8 cellular contexts compared by ENCODE assay signal in the genomic region with DNA sequence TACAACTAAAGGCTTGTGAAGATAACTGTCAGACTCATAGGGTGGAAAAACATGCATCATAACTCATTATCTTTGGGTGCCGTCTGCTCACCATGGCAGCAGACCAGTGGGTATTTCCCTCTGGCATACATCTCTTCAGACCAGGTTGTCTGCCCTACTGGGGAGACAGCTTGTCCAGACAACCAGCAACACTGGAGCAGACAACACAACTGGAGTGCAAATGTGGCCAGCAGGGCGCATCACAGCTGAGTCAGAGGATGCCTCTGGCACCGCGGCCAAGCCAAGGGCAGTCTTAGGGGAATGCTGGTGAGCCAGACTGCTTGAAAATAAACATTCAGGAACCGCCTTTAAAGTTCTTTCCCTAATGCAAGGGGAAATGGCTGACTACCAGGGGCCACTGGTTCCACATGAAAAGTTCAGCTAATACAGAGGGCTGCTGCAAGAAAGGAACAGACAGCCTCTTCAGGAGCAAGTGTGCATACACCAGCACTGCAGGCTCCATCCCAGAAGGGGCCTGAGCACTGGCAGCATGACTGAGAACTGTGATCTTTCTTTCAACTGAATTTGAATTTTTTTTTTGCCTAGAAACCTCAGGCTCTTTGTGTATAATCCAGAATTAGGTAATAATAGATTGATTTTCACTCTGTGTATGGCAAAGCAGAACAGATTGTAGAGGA.
DNase-seq lines count a peak whose midpoint lies in the region; ATAC-seq, FAIRE-seq and TF ChIP-seq lines count a peak whose summit lies in the region.

No MANE protein-coding gene starts in this region.

- peaks cover 64% of the 10 kb centered on the region for H3K4me1 Mint-ChIP-seq in HFFc6 (ENCODE audit: low read depth)

- ATAC-seq in A549 = peak; percentile 92 to 95
- no peak for ATAC-seq in GM19023 (IDR thresholded peaks at IDR 0.05; ENCODE audit: unreplicated experiment)

- CTCF ChIA-PET in A549 (lab: Yijun Ruan, JAX) = interaction anchor here (0.9 to 7.5 kb wide), 7 partner anchors 10 to 149 kb away, joined by 3 to 60 read pairs (median 4); no protein-coding TSS in a partner anchor

- TF ChIP-seq CTCF in A549 (IDR thresholded peaks at IDR 0.05) = 0 out of 3 replicates have a peak, but pooled peaks have one; percentile 4
- peak; percentile 73 for TF ChIP-seq CTCF in HFFc6 (IDR thresholded peaks at IDR 0.05)
- TF ChIP-seq CTCF in cardiac fibroblast (IDR thresholded peaks at IDR 0.05; ENCODE audit: low read depth, low read length) = peak; percentile 31
- TF ChIP-seq CTCF in lower leg skin (IDR thresholded peaks at IDR 0.05) = no peak
- no peak for TF ChIP-seq CTCF in spleen (IDR thresholded peaks at IDR 0.05 in 8 of 11, conservative IDR thresholded peaks at IDR 0.05 in 3 of 11)

- DNase-seq in A549 (ENCODE audit: low read depth in 1 of 2, low spot score in 1 of 2) (peak in 1 of 2 experiments; percentile 52), HFFc6 (peak; percentile 95), cardiac fibroblast (ENCODE audit: low read depth in 2 of 2) (peak; percentile 89 to 97), lower leg skin (ENCODE audit: low spot score in 2 of 2) (peak; percentile 59 to 93), spleen (no peak), AML-193 (lab: John Stamatoyannopoulos, UW) (no peak)
- DNase-seq in effector memory CD4-positive, alpha-beta T cell = no peak

- H3K36me3 ChIP-seq in spleen = peaks cover 0 to 6% (median 0%) of the 10 kb centered on the region in 6 donors
- H3K36me3 ChIP-seq in effector memory CD4-positive, alpha-beta T cell (ENCODE audit: control insufficient read depth, insufficient read depth, low read length) = no peaks in the 10 kb centered on the region

- TF ChIP-seq RAD21 in A549 (conservative IDR thresholded peaks at IDR 0.05 in 1 of 2, IDR thresholded peaks at IDR 0.05 in 1 of 2) = no peak

- no peaks in the 10 kb centered on the region for H3K9me3 Mint-ChIP-seq in HFFc6

- H3K27me3 Mint-ChIP-seq in HFFc6 (ENCODE audit: insufficient read depth) = no peaks in the 10 kb centered on the region

- peak overlapping the region; percentile 25; the same call in 1 of the 3 replicates for H3K4me2 ChIP-seq in A549

- peak overlapping the region; percentile 29; the same call in 1 of the 2 replicates for H3K4me3 Mint-ChIP-seq in HFFc6

- intact Hi-C loops in lower leg skin (cut with DNase I; ENCODE audit: low total_unique reads) (no loop called here), spleen (cut with DNase I; ENCODE audit: low total_unique reads) (no loop called here)

- no peaks in the 10 kb centered on the region for H3K9me3 ChIP-seq in A549
- H3K9me3 ChIP-seq in spleen = no peaks in the 10 kb centered on the region
- H3K9me3 ChIP-seq in effector memory CD4-positive, alpha-beta T cell (ENCODE audit: control insufficient read depth, low read length) = no peaks in the 10 kb centered on the region

- no peak overlapping the region for H3K4me3 ChIP-seq in A549
- no peak overlapping the region for H3K4me3 ChIP-seq in cardiac fibroblast (replicated peaks in 1 of 2; ENCODE audit: low read depth in 2 of 2, low read length in 2 of 2)
- no peak overlapping the region for H3K4me3 ChIP-seq in lower leg skin (ENCODE audit: low read depth, poor library complexity, severe bottlenecking)
- no peak overlapping the region for H3K4me3 ChIP-seq in spleen
- no peak overlapping the region for H3K4me3 ChIP-seq in effector memory CD4-positive, alpha-beta T cell (ENCODE audit: insufficient read depth, low read depth, low read length, poor library complexity, severe bottlenecking)

- H3K4me1 ChIP-seq in A549 = no peaks in the 10 kb centered on the region
- H3K4me1 ChIP-seq in spleen = no peaks in the 10 kb centered on the region
- no peaks in the 10 kb centered on the region for H3K4me1 ChIP-seq in effector memory CD4-positive, alpha-beta T cell (ENCODE audit: control insufficient read depth, insufficient read depth, low read length, poor library complexity, severe bottlenecking)

- 3% methylated on average over 5 of the region's 5 CpGs for WGBS in A549 (ENCODE audit: missing lambda C conversion rate)
- 29 to 43% methylated on average over 5 of the region's 5 CpGs for WGBS in lower leg skin, 2 donors
- 78 to 86% (median 80%) methylated on average over 5 of the region's 5 CpGs for WGBS in spleen, 5 donors

- POLR2A ChIA-PET in A549 (lab: Yijun Ruan, JAX) = no interaction called here

- H3K27me3 ChIP-seq in spleen (replicated peaks in 1 of 7) = no peaks in the 10 kb centered on the region
- no peaks in the 10 kb centered on the region for H3K27me3 ChIP-seq in effector memory CD4-positive, alpha-beta T cell (replicated peaks; ENCODE audit: control insufficient read depth, insufficient read depth, low read length, poor library complexity, severe bottlenecking)

- peaks cover 4% of the 10 kb centered on the region; the same call in 1 of the 2 replicates for H3K36me3 Mint-ChIP-seq in HFFc6 (ENCODE audit: low read depth)

- peak overlapping the region; percentile 75 for H3K27ac Mint-ChIP-seq in HFFc6

- FAIRE-seq in A549 (lab: Jason Lieb, UNC) = no peak

- no peak for TF ChIP-seq EP300 in A549 (IDR thresholded peaks at IDR 0.05)

- no peak for TF ChIP-seq POLR2A in A549 (IDR thresholded peaks at IDR 0.05; ENCODE audit: low read length)
- no peak for TF ChIP-seq POLR2A in lower leg skin (IDR thresholded peaks at IDR 0.05)
- no peak for TF ChIP-seq POLR2A in spleen (IDR thresholded peaks at IDR 0.05)

- H3K27ac ChIP-seq in A549 (peak overlapping the region in 1 of 2 experiments; percentile 39; a peak in 2 of 6 replicates), spleen (no peak overlapping the region)
- no peak overlapping the region for H3K27ac ChIP-seq in effector memory CD4-positive, alpha-beta T cell (ENCODE audit: insufficient read depth, low read length, poor library complexity, severe bottlenecking)

TF ChIP-seq in A549, 52 proteins besides CTCF, POLR2A, EP300 and RAD21:
- TF ChIP-seq KDM5A (IDR thresholded peaks at IDR 0.05) (no peak), BCL3 (IDR thresholded peaks at IDR 0.05) (no peak), ELK1 (IDR thresholded peaks at IDR 0.05; ENCODE audit: low read depth, low read length) (no peak), RCOR1 (IDR thresholded peaks at IDR 0.05; ENCODE audit: low read depth, low read length) (no peak), SREBF2 (IDR thresholded peaks at IDR 0.05) (no peak), SMC3 (IDR thresholded peaks at IDR 0.05) (no peak), NFE2L2 (conservative IDR thresholded peaks at IDR 0.05; ENCODE audit: low read length) (no peak), HES2 (IDR thresholded peaks at IDR 0.05) (no peak), ATOH8 (CRISPR knock-in tag; IDR thresholded peaks at IDR 0.05; ENCODE audit: low read depth) (no peak), GATA3 (IDR thresholded peaks at IDR 0.05; ENCODE audit: borderline replicate concordance) (0 out of 2 replicates have a peak, but pooled peaks have one; percentile 17), ZSCAN20 (CRISPR knock-in tag; IDR thresholded peaks at IDR 0.05) (no peak), RFX5 (IDR thresholded peaks at IDR 0.05) (no peak), HOXA7 (CRISPR knock-in tag; IDR thresholded peaks at IDR 0.05) (no peak), CHD2 (IDR thresholded peaks at IDR 0.05; ENCODE audit: low read length, partially characterized antibody) (no peak), FOSL2 (IDR thresholded peaks at IDR 0.05) (no peak), FOSL2 (CRISPR knock-in tag; IDR thresholded peaks at IDR 0.05) (peak; percentile 17; the same call in 1 of the 2 replicates), HEYL (CRISPR knock-in tag; IDR thresholded peaks at IDR 0.05) (no peak)

Comparison
In these comparisons a context has a peak if more than half of its experiments do, and no peak if none do; other contexts are left out.
1. DNase-seq: peak in HFFc6 (single experiment), cardiac fibroblast (2 of 2) and lower leg skin (2 of 2); none in spleen (single experiment), AML-193 (0 of 2) and effector memory CD4-positive, alpha-beta T cell (0 of 3).
2. CTCF ChIP-seq: peak in A549 (single experiment), HFFc6 (single experiment) and cardiac fibroblast (single experiment); none in lower leg skin (0 of 3) and spleen (0 of 11).